ENCODE assay signal across 2 cellular contexts in genomic region chr2:926259-926780, GRCh38.
TF ChIP-seq lines count a peak whose summit lies in the region.

No MANE protein-coding gene starts in this region.

TF ChIP-seq in GM23338, 12 proteins besides CTCF, POLR2A, EP300 and RAD21:
- TF ChIP-seq ETS1 (IDR thresholded peaks at IDR 0.05) (no peak), ZNF114 (CRISPR knock-in tag; IDR thresholded peaks at IDR 0.05) (no peak), EZH2phosphoT487 (IDR thresholded peaks at IDR 0.05; ENCODE audit: unreplicated experiment) (no peak), ZNF331 (CRISPR knock-in tag; IDR thresholded peaks at IDR 0.05; ENCODE audit: low read depth) (no peak), STAT1 (IDR thresholded peaks at IDR 0.05; ENCODE audit: unreplicated experiment) (no peak), NANOG (IDR thresholded peaks at IDR 0.05; ENCODE audit: borderline replicate concordance) (no peak), CREB1 (CRISPR knock-in tag; IDR thresholded peaks at IDR 0.05; ENCODE audit: low read depth) (no peak), JUNB (IDR thresholded peaks at IDR 0.05; ENCODE audit: unreplicated experiment) (no peak), POLR2AphosphoS5 (IDR thresholded peaks at IDR 0.05; ENCODE audit: low read depth) (no peak), EZH2 (IDR thresholded peaks at IDR 0.05; ENCODE audit: low read depth, unreplicated experiment) (no peak)
- TF ChIP-seq, protein P1, sequence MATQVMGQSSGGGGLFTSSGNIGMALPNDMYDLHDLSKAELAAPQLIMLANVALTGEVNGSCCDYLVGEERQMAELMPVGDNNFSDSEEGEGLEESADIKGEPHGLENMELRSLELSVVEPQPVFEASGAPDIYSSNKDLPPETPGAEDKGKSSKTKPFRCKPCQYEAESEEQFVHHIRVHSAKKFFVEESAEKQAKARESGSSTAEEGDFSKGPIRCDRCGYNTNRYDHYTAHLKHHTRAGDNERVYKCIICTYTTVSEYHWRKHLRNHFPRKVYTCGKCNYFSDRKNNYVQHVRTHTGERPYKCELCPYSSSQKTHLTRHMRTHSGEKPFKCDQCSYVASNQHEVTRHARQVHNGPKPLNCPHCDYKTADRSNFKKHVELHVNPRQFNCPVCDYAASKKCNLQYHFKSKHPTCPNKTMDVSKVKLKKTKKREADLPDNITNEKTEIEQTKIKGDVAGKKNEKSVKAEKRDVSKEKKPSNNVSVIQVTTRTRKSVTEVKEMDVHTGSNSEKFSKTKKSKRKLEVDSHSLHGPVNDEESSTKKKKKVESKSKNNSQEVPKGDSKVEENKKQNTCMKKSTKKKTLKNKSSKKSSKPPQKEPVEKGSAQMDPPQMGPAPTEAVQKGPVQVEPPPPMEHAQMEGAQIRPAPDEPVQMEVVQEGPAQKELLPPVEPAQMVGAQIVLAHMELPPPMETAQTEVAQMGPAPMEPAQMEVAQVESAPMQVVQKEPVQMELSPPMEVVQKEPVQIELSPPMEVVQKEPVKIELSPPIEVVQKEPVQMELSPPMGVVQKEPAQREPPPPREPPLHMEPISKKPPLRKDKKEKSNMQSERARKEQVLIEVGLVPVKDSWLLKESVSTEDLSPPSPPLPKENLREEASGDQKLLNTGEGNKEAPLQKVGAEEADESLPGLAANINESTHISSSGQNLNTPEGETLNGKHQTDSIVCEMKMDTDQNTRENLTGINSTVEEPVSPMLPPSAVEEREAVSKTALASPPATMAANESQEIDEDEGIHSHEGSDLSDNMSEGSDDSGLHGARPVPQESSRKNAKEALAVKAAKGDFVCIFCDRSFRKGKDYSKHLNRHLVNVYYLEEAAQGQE (IDR thresholded peaks at IDR 0.05; ENCODE audit: unreplicated experiment), result no peak
- TF ChIP-seq, protein P2, sequence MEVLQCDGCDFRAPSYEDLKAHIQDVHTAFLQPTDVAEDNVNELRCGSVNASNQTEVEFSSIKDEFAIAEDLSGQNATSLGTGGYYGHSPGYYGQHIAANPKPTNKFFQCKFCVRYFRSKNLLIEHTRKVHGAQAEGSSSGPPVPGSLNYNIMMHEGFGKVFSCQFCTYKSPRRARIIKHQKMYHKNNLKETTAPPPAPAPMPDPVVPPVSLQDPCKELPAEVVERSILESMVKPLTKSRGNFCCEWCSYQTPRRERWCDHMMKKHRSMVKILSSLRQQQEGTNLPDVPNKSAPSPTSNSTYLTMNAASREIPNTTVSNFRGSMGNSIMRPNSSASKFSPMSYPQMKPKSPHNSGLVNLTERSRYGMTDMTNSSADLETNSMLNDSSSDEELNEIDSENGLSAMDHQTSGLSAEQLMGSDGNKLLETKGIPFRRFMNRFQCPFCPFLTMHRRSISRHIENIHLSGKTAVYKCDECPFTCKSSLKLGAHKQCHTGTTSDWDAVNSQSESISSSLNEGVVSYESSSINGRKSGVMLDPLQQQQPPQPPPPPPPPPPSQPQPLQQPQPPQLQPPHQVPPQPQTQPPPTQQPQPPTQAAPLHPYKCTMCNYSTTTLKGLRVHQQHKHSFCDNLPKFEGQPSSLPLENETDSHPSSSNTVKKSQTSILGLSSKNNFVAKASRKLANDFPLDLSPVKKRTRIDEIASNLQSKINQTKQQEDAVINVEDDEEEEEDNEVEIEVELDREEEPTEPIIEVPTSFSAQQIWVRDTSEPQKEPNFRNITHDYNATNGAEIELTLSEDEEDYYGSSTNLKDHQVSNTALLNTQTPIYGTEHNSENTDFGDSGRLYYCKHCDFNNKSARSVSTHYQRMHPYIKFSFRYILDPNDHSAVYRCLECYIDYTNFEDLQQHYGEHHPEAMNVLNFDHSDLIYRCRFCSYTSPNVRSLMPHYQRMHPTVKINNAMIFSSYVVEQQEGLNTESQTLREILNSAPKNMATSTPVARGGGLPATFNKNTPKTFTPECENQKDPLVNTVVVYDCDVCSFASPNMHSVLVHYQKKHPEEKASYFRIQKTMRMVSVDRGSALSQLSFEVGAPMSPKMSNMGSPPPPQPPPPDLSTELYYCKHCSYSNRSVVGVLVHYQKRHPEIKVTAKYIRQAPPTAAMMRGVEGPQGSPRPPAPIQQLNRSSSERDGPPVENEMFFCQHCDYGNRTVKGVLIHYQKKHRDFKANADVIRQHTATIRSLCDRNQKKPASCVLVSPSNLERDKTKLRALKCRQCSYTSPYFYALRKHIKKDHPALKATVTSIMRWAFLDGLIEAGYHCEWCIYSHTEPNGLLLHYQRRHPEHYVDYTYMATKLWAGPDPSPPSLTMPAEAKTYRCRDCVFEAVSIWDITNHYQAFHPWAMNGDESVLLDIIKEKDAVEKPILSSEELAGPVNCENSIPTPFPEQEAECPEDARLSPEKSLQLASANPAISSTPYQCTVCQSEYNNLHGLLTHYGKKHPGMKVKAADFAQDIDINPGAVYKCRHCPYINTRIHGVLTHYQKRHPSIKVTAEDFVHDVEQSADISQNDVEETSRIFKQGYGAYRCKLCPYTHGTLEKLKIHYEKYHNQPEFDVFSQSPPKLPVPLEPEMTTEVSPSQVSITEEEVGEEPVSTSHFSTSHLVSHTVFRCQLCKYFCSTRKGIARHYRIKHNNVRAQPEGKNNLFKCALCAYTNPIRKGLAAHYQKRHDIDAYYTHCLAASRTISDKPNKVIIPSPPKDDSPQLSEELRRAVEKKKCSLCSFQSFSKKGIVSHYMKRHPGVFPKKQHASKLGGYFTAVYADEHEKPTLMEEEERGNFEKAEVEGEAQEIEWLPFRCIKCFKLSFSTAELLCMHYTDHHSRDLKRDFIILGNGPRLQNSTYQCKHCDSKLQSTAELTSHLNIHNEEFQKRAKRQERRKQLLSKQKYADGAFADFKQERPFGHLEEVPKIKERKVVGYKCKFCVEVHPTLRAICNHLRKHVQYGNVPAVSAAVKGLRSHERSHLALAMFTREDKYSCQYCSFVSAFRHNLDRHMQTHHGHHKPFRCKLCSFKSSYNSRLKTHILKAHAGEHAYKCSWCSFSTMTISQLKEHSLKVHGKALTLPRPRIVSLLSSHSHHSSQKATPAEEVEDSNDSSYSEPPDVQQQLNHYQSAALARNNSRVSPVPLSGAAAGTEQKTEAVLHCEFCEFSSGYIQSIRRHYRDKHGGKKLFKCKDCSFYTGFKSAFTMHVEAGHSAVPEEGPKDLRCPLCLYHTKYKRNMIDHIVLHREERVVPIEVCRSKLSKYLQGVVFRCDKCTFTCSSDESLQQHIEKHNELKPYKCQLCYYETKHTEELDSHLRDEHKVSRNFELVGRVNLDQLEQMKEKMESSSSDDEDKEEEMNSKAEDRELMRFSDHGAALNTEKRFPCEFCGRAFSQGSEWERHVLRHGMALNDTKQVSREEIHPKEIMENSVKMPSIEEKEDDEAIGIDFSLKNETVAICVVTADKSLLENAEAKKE (CRISPR knock-in tag; IDR thresholded peaks at IDR 0.05), result no peak

TF ChIP-seq in H1, 55 proteins besides CTCF, POLR2A, EP300 and RAD21:
- no peak for TF ChIP-seq CEBPB (IDR thresholded peaks at IDR 0.05; ENCODE audit: low read depth, low read length)
- TF ChIP-seq SRF (IDR thresholded peaks at IDR 0.05; ENCODE audit: low read depth, low read length), result no peak
- TF ChIP-seq, protein P3, sequence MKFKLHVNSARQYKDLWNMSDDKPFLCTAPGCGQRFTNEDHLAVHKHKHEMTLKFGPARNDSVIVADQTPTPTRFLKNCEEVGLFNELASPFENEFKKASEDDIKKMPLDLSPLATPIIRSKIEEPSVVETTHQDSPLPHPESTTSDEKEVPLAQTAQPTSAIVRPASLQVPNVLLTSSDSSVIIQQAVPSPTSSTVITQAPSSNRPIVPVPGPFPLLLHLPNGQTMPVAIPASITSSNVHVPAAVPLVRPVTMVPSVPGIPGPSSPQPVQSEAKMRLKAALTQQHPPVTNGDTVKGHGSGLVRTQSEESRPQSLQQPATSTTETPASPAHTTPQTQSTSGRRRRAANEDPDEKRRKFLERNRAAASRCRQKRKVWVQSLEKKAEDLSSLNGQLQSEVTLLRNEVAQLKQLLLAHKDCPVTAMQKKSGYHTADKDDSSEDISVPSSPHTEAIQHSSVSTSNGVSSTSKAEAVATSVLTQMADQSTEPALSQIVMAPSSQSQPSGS (IDR thresholded peaks at IDR 0.05; ENCODE audit: low read length), result no peak
- TF ChIP-seq TBP (IDR thresholded peaks at IDR 0.05; ENCODE audit: low read depth, low read length), result no peak
- no peak for TF ChIP-seq MAX (IDR thresholded peaks at IDR 0.05)
- no peak for TF ChIP-seq CREB1 (IDR thresholded peaks at IDR 0.05)
